8 cellular contexts compared by ENCODE assay signal in genomic region chr17:29778936-29779811, GRCh38.
DNase-seq lines count a peak whose midpoint lies in the region; ATAC-seq and TF ChIP-seq lines count a peak whose summit lies in the region.

No MANE protein-coding gene starts in this region.

- H3K4me3 ChIP-seq in CD4-positive, CD25-positive, alpha-beta regulatory T cell (ENCODE audit: low read depth, low read length) = no peak overlapping the region
- no peak overlapping the region for H3K4me3 ChIP-seq in H7 (ENCODE audit: insufficient read depth, low read depth, low read length)
- no peak overlapping the region for H3K4me3 ChIP-seq in liver (ENCODE audit: low read depth in 1 of 3, low read length in 3 of 3)

- TF ChIP-seq RAD21 in liver (IDR thresholded peaks at IDR 0.05) = peak; percentile 87

- no peaks in the 10 kb centered on the region for H3K27me3 ChIP-seq in CD4-positive, CD25-positive, alpha-beta regulatory T cell (ENCODE audit: control insufficient read depth, insufficient read depth, low read length)
- H3K27me3 ChIP-seq in H7 (ENCODE audit: control insufficient read depth, insufficient read depth, low read length) (no peaks in the 10 kb centered on the region), liver (ENCODE audit: control insufficient read depth in 4 of 4, insufficient read depth in 4 of 4, low read length in 3 of 4) (no peaks in the 10 kb centered on the region)

- H3K4me1 ChIP-seq in CD4-positive, CD25-positive, alpha-beta regulatory T cell (ENCODE audit: control insufficient read depth, insufficient read depth, low read length, poor library complexity, severe bottlenecking) = peaks cover 9% of the 10 kb centered on the region
- no peaks in the 10 kb centered on the region for H3K4me1 ChIP-seq in liver (ENCODE audit: control insufficient read depth in 4 of 4, insufficient read depth in 4 of 4, low read length in 3 of 4)

- DNase-seq in CD4-positive, CD25-positive, alpha-beta regulatory T cell = peak; percentile 62 to 83 (median 79)
- peak; percentile 64 for DNase-seq in H7
- peak; percentile 58 for DNase-seq in NCI-H460 (ENCODE audit: extremely low read depth, low read depth)
- peak; percentile 89 for DNase-seq in activated CD4-positive, alpha-beta T cell treated with anti-CD3 and anti-CD28 coated beads for 36 hours
- no peak for DNase-seq in chondrocyte (ENCODE audit: low spot score)
- peak; percentile 60 to 76 (median 72) for DNase-seq in stimulated activated CD4-positive, alpha-beta T cell treated with anti-CD3 and anti-CD28 coated beads, TNF-alpha, amount 100 ng/mL, for 4 hours (ENCODE audit: low read depth in 3 of 3)

- H3K27me3 Mint-ChIP-seq in CD4-positive, CD25-positive, alpha-beta regulatory T cell = no peaks in the 10 kb centered on the region
- no peaks in the 10 kb centered on the region for H3K27me3 Mint-ChIP-seq in activated CD4-positive, alpha-beta T cell treated with anti-CD3 and anti-CD28 coated beads for 36 hours
- H3K27me3 Mint-ChIP-seq in chondrocyte (ENCODE audit: low read depth) = no peaks in the 10 kb centered on the region

- CTCF ChIA-PET in activated CD4-positive, alpha-beta T cell treated with anti-CD3 and anti-CD28 coated beads for 36 hours (lab: Charles Lee) = interaction anchor here (0.5 to 8.6 kb wide), 37 partner anchors 8 to 1894 kb away, joined by 3 to 162 read pairs (median 4); no protein-coding TSS in a partner anchor

- H3K9ac ChIP-seq in liver (ENCODE audit: low read depth in 1 of 2, low read length in 2 of 2) = no peak overlapping the region

- no peaks in the 10 kb centered on the region for H3K9me3 Mint-ChIP-seq in CD4-positive, CD25-positive, alpha-beta regulatory T cell
- H3K9me3 Mint-ChIP-seq in activated CD4-positive, alpha-beta T cell treated with anti-CD3 and anti-CD28 coated beads for 36 hours (ENCODE audit: low read depth) = no peaks in the 10 kb centered on the region
- no peaks in the 10 kb centered on the region for H3K9me3 Mint-ChIP-seq in chondrocyte (ENCODE audit: low read depth)

- peak; percentile 87 for TF ChIP-seq CTCF in chondrocyte (IDR thresholded peaks at IDR 0.05)
- peak; percentile 61 for TF ChIP-seq CTCF in liver (IDR thresholded peaks at IDR 0.05; ENCODE audit: low read depth, low read length, missing input control)

- peaks cover 7 to 15% (median 10%) of the 10 kb centered on the region in 4 donors for H3K4me1 Mint-ChIP-seq in CD4-positive, CD25-positive, alpha-beta regulatory T cell
- H3K4me1 Mint-ChIP-seq in activated CD4-positive, alpha-beta T cell treated with anti-CD3 and anti-CD28 coated beads for 36 hours = peaks cover 8% of the 10 kb centered on the region
- peaks cover 8% of the 10 kb centered on the region for H3K4me1 Mint-ChIP-seq in chondrocyte (ENCODE audit: low read depth)

- H3K27ac ChIP-seq in CD4-positive, CD25-positive, alpha-beta regulatory T cell (ENCODE audit: insufficient read depth, low read length, poor library complexity, severe bottlenecking) = no peak overlapping the region
- no peak overlapping the region for H3K27ac ChIP-seq in liver (ENCODE audit: low read depth in 1 of 2, low read length in 2 of 2)

- no peaks in the 10 kb centered on the region for H3K36me3 ChIP-seq in CD4-positive, CD25-positive, alpha-beta regulatory T cell (ENCODE audit: control insufficient read depth, insufficient read depth, low read length)
- no peaks in the 10 kb centered on the region for H3K36me3 ChIP-seq in H7 (replicated peaks; ENCODE audit: control insufficient read depth, insufficient read depth, low read length)
- no peaks in the 10 kb centered on the region for H3K36me3 ChIP-seq in liver (ENCODE audit: control insufficient read depth in 4 of 4, insufficient read depth in 3 of 4, low read depth in 1 of 4, low read length in 3 of 4)

- no peaks in the 10 kb centered on the region for H3K9me3 ChIP-seq in CD4-positive, CD25-positive, alpha-beta regulatory T cell (ENCODE audit: control insufficient read depth in 2 of 2, low read length in 2 of 2)
- no peaks in the 10 kb centered on the region for H3K9me3 ChIP-seq in liver (ENCODE audit: control insufficient read depth in 4 of 4, low read length in 3 of 4)

- H3K27ac Mint-ChIP-seq in CD4-positive, CD25-positive, alpha-beta regulatory T cell = peak overlapping the region in 1 of 3 donors; percentile 52
- peak overlapping the region; percentile 60 for H3K27ac Mint-ChIP-seq in activated CD4-positive, alpha-beta T cell treated with anti-CD3 and anti-CD28 coated beads for 36 hours
- H3K27ac Mint-ChIP-seq in chondrocyte (ENCODE audit: unreplicated experiment) = no peak overlapping the region

- peak; percentile 94 to 98 for ATAC-seq in CD4-positive, CD25-positive, alpha-beta regulatory T cell (ENCODE audit: low read depth in 2 of 2)
- ATAC-seq in activated CD4-positive, alpha-beta T cell treated with anti-CD3 and anti-CD28 coated beads for 36 hours = peak; percentile 99
- no peak for ATAC-seq in HG02852 (IDR thresholded peaks at IDR 0.05; ENCODE audit: unreplicated experiment)

- intact Hi-C loops in activated CD4-positive, alpha-beta T cell treated with anti-CD3 and anti-CD28 coated beads for 36 hours (cut with DNase I, micrococcal nuclease) = loop anchor here (1.0 kb wide), 3 partner anchors 140 to 199 kb away; no protein-coding TSS in a partner anchor

- 62% methylated on average over 8 of the region's 8 CpGs for WGBS in liver

- POLR2A ChIA-PET in activated CD4-positive, alpha-beta T cell treated with anti-CD3 and anti-CD28 coated beads for 36 hours (lab: Charles Lee) = interaction anchor here (0.6 to 1.0 kb wide), 5 partner anchors 125 to 254 kb away, joined by 3 to 7 read pairs (median 4); no protein-coding TSS in a partner anchor

- H3K4me3 Mint-ChIP-seq in CD4-positive, CD25-positive, alpha-beta regulatory T cell = no peak overlapping the region
- no peak overlapping the region for H3K4me3 Mint-ChIP-seq in activated CD4-positive, alpha-beta T cell treated with anti-CD3 and anti-CD28 coated beads for 36 hours
- H3K4me3 Mint-ChIP-seq in chondrocyte (ENCODE audit: unreplicated experiment) = no peak overlapping the region

- H3K36me3 Mint-ChIP-seq in CD4-positive, CD25-positive, alpha-beta regulatory T cell = peaks cover 7% of the 10 kb centered on the region
- no peaks in the 10 kb centered on the region for H3K36me3 Mint-ChIP-seq in activated CD4-positive, alpha-beta T cell treated with anti-CD3 and anti-CD28 coated beads for 36 hours (ENCODE audit: low read depth)
- peaks cover 3% of the 10 kb centered on the region for H3K36me3 Mint-ChIP-seq in chondrocyte (ENCODE audit: low read depth)

TF ChIP-seq in liver, 16 proteins besides CTCF, POLR2A, EP300 and RAD21:
- TF ChIP-seq ATF3 (IDR thresholded peaks at IDR 0.05) = no peak
- no peak for TF ChIP-seq SP1 (IDR thresholded peaks at IDR 0.05)
- TF ChIP-seq RXRA (IDR thresholded peaks at IDR 0.05) = no peak
- TF ChIP-seq FOXA2 (IDR thresholded peaks at IDR 0.05) = no peak
- no peak for TF ChIP-seq HNF4G (IDR thresholded peaks at IDR 0.05)
- no peak for TF ChIP-seq TAF1 (conservative IDR thresholded peaks at IDR 0.05)
- TF ChIP-seq MAX (IDR thresholded peaks at IDR 0.05) = no peak
- TF ChIP-seq JUND (IDR thresholded peaks at IDR 0.05) = no peak
- TF ChIP-seq REST (IDR thresholded peaks at IDR 0.05) = no peak
- TF ChIP-seq GABPA (IDR thresholded peaks at IDR 0.05 in 1 of 2, conservative IDR thresholded peaks at IDR 0.05 in 1 of 2) = no peak
